Comparison of ENCODE assay signal across 9 cellular contexts in genomic region chr16:3187798-3188674, GRCh38. TPM values are rescaled to one million over a fixed set of nuclear protein-coding genes. Genes with fewer than 3 reads are reported as not detected.
DNase-seq lines count a peak whose midpoint lies in the region; ATAC-seq and TF ChIP-seq lines count a peak whose summit lies in the region.
"Had no signal": no experiment of that assay in that cellular context is flagged by ENCODE, and none has a peak within 500 bp of the region (broad histone marks: within the 10 kb centered on the region; RNA-seq: fewer than 3 reads in every experiment).

Gene OR1F1 (plus strand): TSS chr16:3188204.

- H4K5ac ChIP-seq in H9 (ENCODE audit: insufficient read length, low read depth, low read length): no peak within 1 kb of the TSS

- H3K79me2 ChIP-seq in H9 (ENCODE audit: insufficient read depth, low read length): no peaks in the 10 kb centered on the region

- H3K27ac ChIP-seq in AG04450 (ENCODE audit: low read depth, low read length): no peak within 1 kb of the TSS
- no peak within 1 kb of the TSS for H3K27ac ChIP-seq in H9 (ENCODE audit: insufficient read length, low read depth, low read length)
- H3K27ac ChIP-seq in SJCRH30: peak within 1 kb of the TSS; percentile 2; the same call in 1 of the 2 replicates
- H3K27ac ChIP-seq in left lung: no peak within 1 kb of the TSS
- no peak within 1 kb of the TSS for H3K27ac ChIP-seq in testis
- H3K27ac ChIP-seq: neutrophil had no signal

- H2BK120ac ChIP-seq in H9 (ENCODE audit: low read depth, low read length, poor library complexity, severe bottlenecking): no peak within 1 kb of the TSS

- peak within 1 kb of the TSS; percentile 57 for H3K18ac ChIP-seq in H9 (ENCODE audit: insufficient read length, low read depth, low read length)

- peak within 1 kb of the TSS; percentile 87 for H2AFZ ChIP-seq in H9 (ENCODE audit: low read length)

- H3K36me3 Mint-ChIP-seq in H9 (ENCODE audit: insufficient read depth in 1 of 3, low read depth in 3 of 3) (no peaks in the 10 kb centered on the region; a peak in 2 of 7 replicates), type B pancreatic cell (no peaks in the 10 kb centered on the region)

- H3K9me3 ChIP-seq in AG04450 (ENCODE audit: control insufficient read depth, insufficient read depth, low read length): peaks cover 10% of the 10 kb centered on the region
- no peaks in the 10 kb centered on the region for H3K9me3 ChIP-seq in H9 (ENCODE audit: control insufficient read depth, low read depth, low read length)
- H3K9me3 ChIP-seq in SJCRH30 (replicated peaks): no peaks in the 10 kb centered on the region
- peaks cover 0 to 2% of the 10 kb centered on the region in 2 donors for H3K9me3 ChIP-seq in left lung
- H3K9me3 ChIP-seq in testis: no peaks in the 10 kb centered on the region

- peaks cover 25 to 32% of the 10 kb centered on the region in 2 experiments for H3K4me1 Mint-ChIP-seq in H9
- peaks cover 27% of the 10 kb centered on the region for H3K4me1 Mint-ChIP-seq in type B pancreatic cell (ENCODE audit: unreplicated experiment)

- no peaks in the 10 kb centered on the region for H3K79me1 ChIP-seq in H9 (ENCODE audit: insufficient read depth, low read depth, low read length, poor library complexity, severe bottlenecking)

- H4K8ac ChIP-seq in H9 (replicated peaks; ENCODE audit: insufficient read length, low read depth, low read length): no peak within 1 kb of the TSS

- H2BK20ac ChIP-seq in H9 (ENCODE audit: low read depth, low read length, poor library complexity, severe bottlenecking): no peak within 1 kb of the TSS

- no peak within 1 kb of the TSS for H2BK15ac ChIP-seq in H9 (ENCODE audit: low read depth, low read length)

- no peak within 1 kb of the TSS for H3K23ac ChIP-seq in H9 (ENCODE audit: insufficient read length, low read depth, low read length)

- H2BK12ac ChIP-seq in H9 (ENCODE audit: insufficient read length, low read depth, low read length): no peak within 1 kb of the TSS

- no peak within 1 kb of the TSS for H3T11ph ChIP-seq in H9 (ENCODE audit: low read length)

- ATAC-seq in left lung (peak; percentile 12), HG02623 (IDR thresholded peaks at IDR 0.05; ENCODE audit: unreplicated experiment) (no peak)

- H3K9ac ChIP-seq in H9 (ENCODE audit: extremely low read depth, insufficient read length, low read length): peak within 1 kb of the TSS; percentile 57

- POLR2A ChIA-PET in AG04450 (lab: Yijun Ruan, JAX): interaction anchor here (0.5 to 1.0 kb wide), 4 partner anchors 20 to 130 kb away, joined by 3 to 5 read pairs (median 4); no protein-coding TSS in a partner anchor

- TF ChIP-seq POLR2A in testis (IDR thresholded peaks at IDR 0.05): no peak

- H4K20me1 ChIP-seq in H9 (ENCODE audit: control insufficient read depth, insufficient read depth, insufficient read length): no peaks in the 10 kb centered on the region

- DNase-seq in AG04450 (ENCODE audit: low read depth, low spot score) (no peak), H9 (peak; percentile 76), SJCRH30 (peak; percentile 74 to 79), astrocyte of the hippocampus (ENCODE audit: low read depth, low spot score) (peak; percentile 68), left lung (no peak), type B pancreatic cell (ENCODE audit: extremely low spot score, unreplicated experiment) (no peak), testis (no peak)

- H3K4me3 Mint-ChIP-seq in H9 (peak within 1 kb of the TSS; percentile 93 to 98), type B pancreatic cell (peak within 1 kb of the TSS; percentile 94)

- no peak within 1 kb of the TSS for H3K4ac ChIP-seq in H9 (ENCODE audit: low read depth, low read length)

- H3K4me3 ChIP-seq in AG04450 (ENCODE audit: low read depth, low read length): peak within 1 kb of the TSS; percentile 69
- H3K4me3 ChIP-seq in SJCRH30: peak within 1 kb of the TSS; percentile 77
- peak within 1 kb of the TSS; percentile 11 to 13 for H3K4me3 ChIP-seq in left lung
- peak within 1 kb of the TSS in 1 of 2 donors; percentile 18 for H3K4me3 ChIP-seq in testis

- no peak within 1 kb of the TSS for H4K91ac ChIP-seq in H9 (ENCODE audit: insufficient read length, low read depth, low read length)

- H3K4me1 ChIP-seq in H9 (ENCODE audit: insufficient read depth, low read length) (no peaks in the 10 kb centered on the region), SJCRH30 (no peaks in the 10 kb centered on the region), left lung (peaks cover 20 to 27% of the 10 kb centered on the region in 2 donors), testis (peaks cover 1% of the 10 kb centered on the region)

- H3K4me2 ChIP-seq in H9 (ENCODE audit: insufficient read depth, insufficient read length, low read length): peak within 1 kb of the TSS; percentile 92

- WGBS in H9 (ENCODE audit: extremely low coverage, insufficient read length, low lambda C conversion rate): no CpG with 5 or more reads among the region's 51 CpGs
- WGBS in testis, 2 donors: 2 to 4% methylated on average over 37 to 51 of the region's 51 CpGs

- H2AK5ac ChIP-seq in H9 (ENCODE audit: insufficient read length, low read length): no peak within 1 kb of the TSS

- H3K14ac ChIP-seq in H9 (ENCODE audit: insufficient read depth, low read length): no peak within 1 kb of the TSS

- H3K27me3 Mint-ChIP-seq in H9 (ENCODE audit: low read depth) (peaks cover 61% of the 10 kb centered on the region), type B pancreatic cell (peaks cover 91% of the 10 kb centered on the region)

- H3K56ac ChIP-seq in H9 (ENCODE audit: insufficient read length, low read depth, low read length): no peak within 1 kb of the TSS

- no peaks in the 10 kb centered on the region for H3K36me3 ChIP-seq in SJCRH30
- H3K36me3 ChIP-seq in left lung: no peaks in the 10 kb centered on the region
- H3K36me3 ChIP-seq in testis (ENCODE audit: low read depth, missing control alignments): no peaks in the 10 kb centered on the region
- H3K36me3 ChIP-seq: neutrophil had no signal

- no peak within 1 kb of the TSS for H2BK5ac ChIP-seq in H9 (ENCODE audit: insufficient read length, low read length)

- intact Hi-C loops in left lung (cut with DNase I): no loop called here
- intact Hi-C loops in testis (cut with DNase I; ENCODE audit: low total_unique reads): no loop called here

- TF ChIP-seq CTCF in AG04450 (IDR thresholded peaks at IDR 0.05; ENCODE audit: low read depth, low read length) (no peak), H9 (conservative IDR thresholded peaks at IDR 0.05) (no peak), left lung (IDR thresholded peaks at IDR 0.05) (no peak), type B pancreatic cell (conservative IDR thresholded peaks at IDR 0.05) (no peak), testis (IDR thresholded peaks at IDR 0.05) (no peak)

- peaks cover 19% of the 10 kb centered on the region for H3K27me3 ChIP-seq in AG04450 (ENCODE audit: control insufficient read depth, insufficient read depth, low read length)
- peaks cover 2% of the 10 kb centered on the region; the same call in 1 of the 2 replicates for H3K27me3 ChIP-seq in H9 (ENCODE audit: insufficient read depth, low read length)
- H3K27me3 ChIP-seq in SJCRH30: no peaks in the 10 kb centered on the region
- H3K27me3 ChIP-seq in left lung: peaks cover 81 to 100% of the 10 kb centered on the region in 2 donors
- peaks cover 6% of the 10 kb centered on the region for H3K27me3 ChIP-seq in testis

- CTCF ChIA-PET in AG04450 (lab: Charles Lee): interaction anchor here (0.6 kb wide), 1 partner anchor 472 kb away, joined by 3 read pairs; no protein-coding TSS in a partner anchor

- H3K23me2 ChIP-seq in H9 (ENCODE audit: insufficient read length, low read depth, low read length, poor library complexity, severe bottlenecking): peaks cover 39% of the 10 kb centered on the region

- peak within 1 kb of the TSS; percentile 66 to 87 (median 77); a peak in 4 of 7 replicates for H3K27ac Mint-ChIP-seq in H9
- H3K27ac Mint-ChIP-seq in type B pancreatic cell: peak within 1 kb of the TSS; percentile 79

- H3K9me3 Mint-ChIP-seq in H9 (peaks cover 3 to 6% of the 10 kb centered on the region in 2 experiments; a peak in 4 of 5 replicates), type B pancreatic cell (no peaks in the 10 kb centered on the region)

RNA-seq across cellular contexts. Expression of gene OR1F1, which starts in this region (rescaled TPM):
- polyA plus RNA-seq in AG04450 (2011; rRNA removed) (0.20 and 0.29 TPM in 2 replicates), testis (ENCODE audit: insufficient read depth, low read depth, low replicate concordance) (not detected)
- 0.56 and 0.64 TPM in 2 replicates for polyA minus RNA-seq in AG04450 (2011; rRNA and poly(A)+ RNA removed)
- total RNA-seq in H9 (2021) (not detected in 2 replicates), left lung (not detected), type B pancreatic cell (ENCODE audit: low replicate concordance) (0.34 TPM in 1 of 2 replicates, not detected in the other), testis (not detected)
- 0.47 TPM in 1 of 2 replicates, not detected in the other for total RNA-seq in SJCRH30 (2014; rRNA removed; shearing (Covaris generic))

Comparison
In these comparisons a context has a peak if more than half of its experiments do, and no peak if none do; other contexts are left out.
1. Peak in DNase-seq, H3K9ac ChIP-seq and H3K4me2 ChIP-seq in H9; RNA of the gene not detected or under 1 TPM.
2. Peak in DNase-seq, H3K4me3 ChIP-seq and H3K27ac ChIP-seq in SJCRH30; RNA of the gene not detected or under 1 TPM.
3. Peak in ATAC-seq and H3K4me3 ChIP-seq in left lung; RNA of the gene not detected or under 1 TPM.